19 cellular contexts compared by ENCODE assay signal in genomic region chr15:99324700-99325099, GRCh38.
DNase-seq lines count a peak whose midpoint lies in the region; ATAC-seq, FAIRE-seq and TF ChIP-seq lines count a peak whose summit lies in the region.
"Had no signal": no experiment of that assay in that cellular context is flagged by ENCODE, and none has a peak within 500 bp of the region (broad histone marks: within the 10 kb centered on the region; RNA-seq: fewer than 3 reads in every experiment).

No MANE protein-coding gene starts in this region.

- BruUV-seq in PC-9 (replicated peaks; lab: Mats Ljungman, UMichigan) (no TSS peak), endothelial cell of umbilical vein (replicated peaks; lab: Mats Ljungman, UMichigan) (no TSS peak)

- CTCF ChIA-PET in PC-9 (lab: Charles Lee) (no interaction called here), endothelial cell of umbilical vein (lab: Charles Lee) (interaction anchor here (1.2 to 1.4 kb wide), 3 partner anchors 9 to 380 kb away, joined by 3 to 5 read pairs (median 4); no protein-coding TSS in a partner anchor)
- CTCF ChIA-PET in CD4-positive, alpha-beta memory T cell (lab: Charles Lee; ENCODE audit: partially characterized antibody) = no interaction called here

- TF ChIP-seq CTCF in PC-9 (conservative IDR thresholded peaks at IDR 0.05) = no peak
- no peak for TF ChIP-seq CTCF in endothelial cell of umbilical vein (IDR thresholded peaks at IDR 0.05; ENCODE audit: extremely low read depth in 1 of 2, insufficient read depth in 1 of 2, low read depth in 1 of 2, low read length in 2 of 2)

- no peak for FAIRE-seq in endothelial cell of umbilical vein (lab: Jason Lieb, UNC)

- H3K9me3 ChIP-seq in PC-9 (ENCODE audit: insufficient read depth, low read depth) (peaks cover 10% of the 10 kb centered on the region), endothelial cell of umbilical vein (replicated peaks; ENCODE audit: control insufficient read depth, insufficient read depth, low read length) (no peaks in the 10 kb centered on the region)
- no peaks in the 10 kb centered on the region for H3K9me3 ChIP-seq in CD4-positive, alpha-beta memory T cell (ENCODE audit: control insufficient read depth in 1 of 2, low read length in 2 of 2)
- H3K9me3 ChIP-seq: adrenal gland, neutrophil, upper lobe of right lung had no signal

- H3K4me1 ChIP-seq in PC-9 (replicated peaks; ENCODE audit: insufficient read depth) = peaks cover 16% of the 10 kb centered on the region
- peaks cover 7% of the 10 kb centered on the region for H3K4me1 ChIP-seq in endothelial cell of umbilical vein (ENCODE audit: control insufficient read depth, extremely low read depth, insufficient read depth, low read length)
- no peaks in the 10 kb centered on the region for H3K4me1 ChIP-seq in CD4-positive, alpha-beta memory T cell (ENCODE audit: insufficient read depth, low read length)
- H3K4me1 ChIP-seq: adrenal gland, upper lobe of right lung had no signal

- POLR2A ChIA-PET in PC-9 (lab: Charles Lee; ENCODE audit: unreplicated experiment) (no interaction called here), endothelial cell of umbilical vein (lab: Charles Lee) (no interaction called here)
- POLR2A ChIA-PET in CD4-positive, alpha-beta memory T cell (lab: Charles Lee; ENCODE audit: partially characterized antibody) = no interaction called here

- peaks cover 11% of the 10 kb centered on the region for H3K4me1 Mint-ChIP-seq in activated T-cell treated with anti-CD3 and anti-CD28 coated beads, Interleukin-2, amount 50 U/mL, for 4 hours (ENCODE audit: low read depth)
- peaks cover 29% of the 10 kb centered on the region for H3K4me1 Mint-ChIP-seq in stimulated activated effector memory CD8-positive, alpha-beta T cell treated with anti-CD3 and anti-CD28 coated beads, Interleukin-12 subunit alpha, Interleukin-12 subunit beta, amount 100 ng/mL, for 72 hours
- peaks cover 0 to 4% (median 0%) of the 10 kb centered on the region in 4 donors for H3K4me1 Mint-ChIP-seq in CD4-positive, alpha-beta memory T cell
- H3K4me1 Mint-ChIP-seq: CD14-positive monocyte, mesothelial cell of epicardium had no signal

- H3F3A ChIP-seq in PC-9 (ENCODE audit: insufficient read depth, low read depth) = no peaks in the 10 kb centered on the region

- H3K27ac ChIP-seq in PC-9 (peak overlapping the region; percentile 92), endothelial cell of umbilical vein (ENCODE audit: insufficient read depth, low read depth, low read length) (peak overlapping the region; percentile 39)
- no peak overlapping the region for H3K27ac ChIP-seq in CD4-positive, alpha-beta memory T cell (ENCODE audit: low read depth, low read length)
- H3K27ac ChIP-seq: neutrophil, SK-N-MC, upper lobe of right lung had no signal

- H3K4me3 ChIP-seq in PC-9 (peak overlapping the region; percentile 39; the same call in 1 of the 2 replicates), endothelial cell of umbilical vein (replicated peaks in 1 of 3; ENCODE audit: insufficient read depth in 1 of 3, low read depth in 1 of 3, low read length in 3 of 3) (no peak overlapping the region)
- H3K4me3 ChIP-seq in CD4-positive, alpha-beta memory T cell (ENCODE audit: low read length in 2 of 2) = no peak overlapping the region
- H3K4me3 ChIP-seq: adrenal gland, SK-N-MC, upper lobe of right lung had no signal

- dilution Hi-C loops in endothelial cell of umbilical vein (cut with MboI; ENCODE audit: extremely low pct_ligation_motif_present, low sequenced_read_pairs) = no loop called here

- no peaks in the 10 kb centered on the region for H3K9me3 Mint-ChIP-seq in activated T-cell treated with anti-CD3 and anti-CD28 coated beads, Interleukin-2, amount 50 U/mL, for 4 hours
- H3K9me3 Mint-ChIP-seq in stimulated activated effector memory CD8-positive, alpha-beta T cell treated with anti-CD3 and anti-CD28 coated beads, Interleukin-12 subunit alpha, Interleukin-12 subunit beta, amount 100 ng/mL, for 72 hours = peaks cover 2% of the 10 kb centered on the region
- H3K9me3 Mint-ChIP-seq in CD4-positive, alpha-beta memory T cell = no peaks in the 10 kb centered on the region

- no peaks in the 10 kb centered on the region for H3K9me1 ChIP-seq in endothelial cell of umbilical vein (replicated peaks; ENCODE audit: control insufficient read depth, extremely low read depth, insufficient read depth, low read length)

- TF ChIP-seq POLR2A in endothelial cell of umbilical vein (IDR thresholded peaks at IDR 0.05; ENCODE audit: low read depth, low read length) = no peak

- DNase-seq in activated T-cell treated with anti-CD3 and anti-CD28 coated beads, Interleukin-2, amount 50 U/mL, for 4 hours = no peak
- DNase-seq in activated T-cell treated with anti-CD3 and anti-CD28 coated beads, Interleukin-2, amount 50 U/mL, for 1 hour = no peak
- no peak for DNase-seq in PC-9
- DNase-seq in endothelial cell of umbilical vein (ENCODE audit: low read depth, low spot score) = no peak
- no peak for DNase-seq in stimulated activated effector memory CD8-positive, alpha-beta T cell treated with anti-CD3 and anti-CD28 coated beads, Interleukin-12 subunit alpha, Interleukin-12 subunit beta, amount 100 ng/mL, for 72 hours (ENCODE audit: low spot score in 2 of 2)
- no peak for DNase-seq in CD4-positive, alpha-beta memory T cell
- no peak for DNase-seq in stimulated activated CD4-positive, alpha-beta T cell treated with anti-CD3 and anti-CD28 coated beads, Interleukin-4, amount 100 ng/mL, for 4 hours
- DNase-seq in NCI-H1930 (lab: John Stamatoyannopoulos, UW) = no peak
- DNase-seq: activated CD4-positive, alpha-beta T cell treated with anti-CD3 and anti-CD28 coated beads, Interleukin-2, amount 50 U/mL, for 4 hours; adrenal gland; DMS79 treated with DMSO at 0.1 percent for 48 hours; NCI-H2029; NCI-H524; upper lobe of right lung had no signal

- H3K9me2 ChIP-seq in PC-9 (ENCODE audit: insufficient read depth) = no peaks in the 10 kb centered on the region

- H3K4me2 ChIP-seq in PC-9 (peak overlapping the region; percentile 62), endothelial cell of umbilical vein (ENCODE audit: insufficient read depth, low read length) (peak overlapping the region; percentile 30)

- peak overlapping the region; percentile 89 for H3K27ac Mint-ChIP-seq in stimulated activated effector memory CD8-positive, alpha-beta T cell treated with anti-CD3 and anti-CD28 coated beads, Interleukin-12 subunit alpha, Interleukin-12 subunit beta, amount 100 ng/mL, for 72 hours
- H3K27ac Mint-ChIP-seq in CD4-positive, alpha-beta memory T cell = no peak overlapping the region
- H3K27ac Mint-ChIP-seq: mesothelial cell of epicardium had no signal

- H3K36me3 ChIP-seq in PC-9 (ENCODE audit: low read depth) (no peaks in the 10 kb centered on the region), endothelial cell of umbilical vein (ENCODE audit: control insufficient read depth in 2 of 2, extremely low read depth in 1 of 2, insufficient read depth in 2 of 2, low read length in 2 of 2) (no peaks in the 10 kb centered on the region)
- H3K36me3 ChIP-seq in CD4-positive, alpha-beta memory T cell (ENCODE audit: insufficient read depth, low read length) = no peaks in the 10 kb centered on the region
- H3K36me3 ChIP-seq: adrenal gland, neutrophil, upper lobe of right lung had no signal

- H3K27me3 Mint-ChIP-seq in activated T-cell treated with anti-CD3 and anti-CD28 coated beads, Interleukin-2, amount 50 U/mL, for 4 hours (ENCODE audit: low read depth) = no peaks in the 10 kb centered on the region
- no peaks in the 10 kb centered on the region for H3K27me3 Mint-ChIP-seq in CD4-positive, alpha-beta memory T cell

- H4K20me1 ChIP-seq in PC-9 (ENCODE audit: insufficient read depth) = no peaks in the 10 kb centered on the region
- H4K20me1 ChIP-seq in endothelial cell of umbilical vein (replicated peaks; ENCODE audit: control insufficient read depth, extremely low read depth, insufficient read depth, low read length) = no peaks in the 10 kb centered on the region

- intact Hi-C loops in PC-9 (cut with micrococcal nuclease; ENCODE audit: unreplicated experiment) (no loop called here), endothelial cell of umbilical vein (cut with micrococcal nuclease) (no loop called here)
- intact Hi-C loops in CD4-positive, alpha-beta memory T cell (cut with micrococcal nuclease) = no loop called here

- no peak overlapping the region for H3K9ac ChIP-seq in endothelial cell of umbilical vein (replicated peaks; ENCODE audit: extremely low read depth, insufficient read depth, low read length)

- peak overlapping the region; percentile 24 for H3K4me3 Mint-ChIP-seq in activated T-cell treated with anti-CD3 and anti-CD28 coated beads, Interleukin-2, amount 50 U/mL, for 4 hours
- peak overlapping the region; percentile 42 for H3K4me3 Mint-ChIP-seq in stimulated activated effector memory CD8-positive, alpha-beta T cell treated with anti-CD3 and anti-CD28 coated beads, Interleukin-12 subunit alpha, Interleukin-12 subunit beta, amount 100 ng/mL, for 72 hours
- no peak overlapping the region for H3K4me3 Mint-ChIP-seq in CD4-positive, alpha-beta memory T cell
- H3K4me3 Mint-ChIP-seq: mesothelial cell of epicardium had no signal

- H3K27me3 ChIP-seq in PC-9 (ENCODE audit: insufficient read depth, low read depth) (no peaks in the 10 kb centered on the region), endothelial cell of umbilical vein (ENCODE audit: control insufficient read depth in 2 of 2, insufficient read depth in 2 of 2, low read length in 2 of 2) (no peaks in the 10 kb centered on the region)
- H3K27me3 ChIP-seq in CD4-positive, alpha-beta memory T cell (ENCODE audit: insufficient read depth, low read length) = no peaks in the 10 kb centered on the region
- H3K27me3 ChIP-seq: adrenal gland, neutrophil, upper lobe of right lung had no signal

- peak overlapping the region; percentile 84 for H2AFZ ChIP-seq in PC-9
- no peak overlapping the region for H2AFZ ChIP-seq in endothelial cell of umbilical vein (ENCODE audit: low read depth, low read length)

- ATAC-seq in activated T-cell treated with anti-CD3 and anti-CD28 coated beads, Interleukin-2, amount 50 U/mL, for 4 hours = no peak
- no peak for ATAC-seq in stimulated activated effector memory CD8-positive, alpha-beta T cell treated with anti-CD3 and anti-CD28 coated beads, Interleukin-12 subunit alpha, Interleukin-12 subunit beta, amount 100 ng/mL, for 72 hours
- ATAC-seq: sciatic nerve had no signal

- H3K79me2 ChIP-seq in PC-9 (ENCODE audit: low read depth) (no peaks in the 10 kb centered on the region), endothelial cell of umbilical vein (ENCODE audit: control insufficient read depth, insufficient read depth, low read length) (no peaks in the 10 kb centered on the region)

- peaks cover 1% of the 10 kb centered on the region for H3K36me3 Mint-ChIP-seq in activated T-cell treated with anti-CD3 and anti-CD28 coated beads, Interleukin-2, amount 50 U/mL, for 4 hours (ENCODE audit: insufficient read depth)
- H3K36me3 Mint-ChIP-seq in stimulated activated effector memory CD8-positive, alpha-beta T cell treated with anti-CD3 and anti-CD28 coated beads, Interleukin-12 subunit alpha, Interleukin-12 subunit beta, amount 100 ng/mL, for 72 hours = peaks cover 5% of the 10 kb centered on the region
- H3K36me3 Mint-ChIP-seq in CD4-positive, alpha-beta memory T cell = peaks cover 0 to 3% of the 10 kb centered on the region in 2 donors
- H3K36me3 Mint-ChIP-seq: CD14-positive monocyte had no signal

TF ChIP-seq in endothelial cell of umbilical vein, 7 proteins besides CTCF, POLR2A, EP300 and RAD21 (continues in another document):
- no peak for TF ChIP-seq FOS (IDR thresholded peaks at IDR 0.05; ENCODE audit: borderline replicate concordance, insufficient read depth, low read length)

Comparison
In these comparisons a context has a peak if more than half of its experiments do, and no peak if none do; other contexts are left out.
1. H3K4me3 Mint-ChIP-seq: peak in activated T-cell treated with anti-CD3 and anti-CD28 coated beads, Interleukin-2, amount 50 U/mL, for 4 hours (single experiment) and stimulated activated effector memory CD8-positive, alpha-beta T cell treated with anti-CD3 and anti-CD28 coated beads, Interleukin-12 subunit alpha, Interleukin-12 subunit beta, amount 100 ng/mL, for 72 hours (single experiment); none in CD4-positive, alpha-beta memory T cell (0 of 8).